10 cellular contexts compared by ENCODE assay signal in the genomic region with DNA sequence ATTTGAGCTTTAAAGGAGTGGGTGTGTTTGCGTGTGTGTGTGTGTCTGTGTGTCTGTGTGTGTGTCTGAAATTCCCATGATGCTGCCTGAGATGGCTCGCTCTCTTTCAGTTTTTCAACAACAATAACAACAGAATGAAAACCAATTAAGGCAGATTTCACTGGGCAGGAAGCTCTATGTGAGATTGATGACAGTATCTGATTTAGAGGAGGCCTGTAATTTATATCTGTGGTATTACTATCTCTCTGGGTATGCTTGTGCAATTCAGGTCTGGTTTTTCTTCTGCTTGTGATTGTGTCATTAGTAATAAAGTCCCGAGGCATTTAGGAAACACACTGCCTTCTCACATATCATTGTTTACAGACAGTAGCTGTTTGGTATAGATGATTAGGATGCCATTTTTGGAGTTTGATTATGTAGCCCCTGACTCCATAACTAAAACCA.
DNase-seq lines count a peak whose midpoint lies in the region; TF ChIP-seq lines count a peak whose summit lies in the region.
"Had no signal": no experiment of that assay in that cellular context is flagged by ENCODE, and none has a peak within 500 bp of the region (broad histone marks: within the 10 kb centered on the region; RNA-seq: fewer than 3 reads in every experiment).

No MANE protein-coding gene starts in this region.

- H4K20me1 ChIP-seq in osteoblast (ENCODE audit: insufficient read depth, low read length): no peaks in the 10 kb centered on the region

- H3K27ac ChIP-seq in dorsolateral prefrontal cortex: peak overlapping the region in 47 of 59 donors; percentile 0 to 83 (median 58)
- peak overlapping the region; percentile 94 for H3K27ac ChIP-seq in osteoblast (ENCODE audit: low read depth, low read length)
- peak overlapping the region in 1 of 2 donors; percentile 40 for H3K27ac ChIP-seq in coronary artery

- H3K4me1 ChIP-seq in osteoblast (ENCODE audit: insufficient read depth, low read length): peaks cover 77% of the 10 kb centered on the region

- H3K4me3 ChIP-seq in dorsolateral prefrontal cortex: no peak overlapping the region
- H3K4me3 ChIP-seq in osteoblast (ENCODE audit: insufficient read depth, low read length): peak overlapping the region; percentile 22
- H3K4me3 ChIP-seq in coronary artery: no peak overlapping the region
- H3K4me3 ChIP-seq: tibial nerve had no signal

- no peaks in the 10 kb centered on the region for H3K9me3 ChIP-seq in osteoblast (ENCODE audit: low read depth, low read length)
- H3K9me3 ChIP-seq: tibial nerve had no signal

- peak overlapping the region; percentile 17 for H2AFZ ChIP-seq in osteoblast (ENCODE audit: low read length)

- H3K79me2 ChIP-seq in osteoblast (ENCODE audit: insufficient read depth, low read length): peaks cover 11% of the 10 kb centered on the region

- TF ChIP-seq CTCF in dorsolateral prefrontal cortex (IDR thresholded peaks at IDR 0.05 in 54 of 56, conservative IDR thresholded peaks at IDR 0.05 in 2 of 56; ENCODE audit: low read depth in 1 of 56, partially characterized antibody in 56 of 56) (no peak), osteoblast (IDR thresholded peaks at IDR 0.05; ENCODE audit: extremely low read depth, low read depth, low read length) (no peak), coronary artery (IDR thresholded peaks at IDR 0.05) (no peak)

- peak; percentile 78 for DNase-seq in GM04503 (ENCODE audit: low read depth)
- peak; percentile 84 for DNase-seq in NCI-H226
- DNase-seq in dorsolateral prefrontal cortex: no peak
- no peak for DNase-seq in osteoblast (ENCODE audit: insufficient read length, low spot score, missing footprints)
- DNase-seq in GOT3 (lab: John Stamatoyannopoulos, UW): no peak
- no peak for DNase-seq in coronary artery (ENCODE audit: low spot score)
- no peak for DNase-seq in NCI-H1930 (lab: John Stamatoyannopoulos, UW)
- DNase-seq in activated CD4-positive, CD25-positive, alpha-beta regulatory T cell treated with anti-CD3 and anti-CD28 coated beads, Interleukin-2, amount 50 U/mL, for 72 hours: no peak
- DNase-seq: NCI-H1105 had no signal

- H3K27me3 ChIP-seq in dorsolateral prefrontal cortex: no peaks in the 10 kb centered on the region
- no peaks in the 10 kb centered on the region for H3K27me3 ChIP-seq in osteoblast (ENCODE audit: insufficient read depth, low read length)
- H3K27me3 ChIP-seq: tibial nerve had no signal

- no peaks in the 10 kb centered on the region for H3K36me3 ChIP-seq in osteoblast (ENCODE audit: insufficient read depth, low read length)
- H3K36me3 ChIP-seq: tibial nerve had no signal

- intact Hi-C loops in dorsolateral prefrontal cortex (cut with DNase I): no loop called here

- H3K4me2 ChIP-seq in osteoblast (ENCODE audit: insufficient read depth, low read length): peak overlapping the region; percentile 52

Comparison
In these comparisons a context has a peak if more than half of its experiments do, and no peak if none do; other contexts are left out.
1. DNase-seq: peak in GM04503 (single experiment) and NCI-H226 (single experiment); none in dorsolateral prefrontal cortex (0 of 10), osteoblast (single experiment), GOT3 (single experiment), coronary artery (single experiment), NCI-H1930 (0 of 2) and activated CD4-positive, CD25-positive, alpha-beta regulatory T cell treated with anti-CD3 and anti-CD28 coated beads, Interleukin-2, amount 50 U/mL, for 72 hours (single experiment).